ENCODE assay signal across 1 cellular context in genomic region chr10:124091646-124092269, GRCh38.
TF ChIP-seq lines count a peak whose summit lies in the region.

No MANE protein-coding gene starts in this region.

TF ChIP-seq in GM12878, 131 proteins besides CTCF, POLR2A, EP300 and RAD21:
- no peak for TF ChIP-seq HSF1 (IDR thresholded peaks at IDR 0.05; ENCODE audit: low read depth, low read length)
- TF ChIP-seq GATAD2B (conservative IDR thresholded peaks at IDR 0.05; ENCODE audit: low read depth) = peak; percentile 45; the same call in 1 of the 2 replicates
